16 cellular contexts compared by ENCODE assay signal in the genomic region with DNA sequence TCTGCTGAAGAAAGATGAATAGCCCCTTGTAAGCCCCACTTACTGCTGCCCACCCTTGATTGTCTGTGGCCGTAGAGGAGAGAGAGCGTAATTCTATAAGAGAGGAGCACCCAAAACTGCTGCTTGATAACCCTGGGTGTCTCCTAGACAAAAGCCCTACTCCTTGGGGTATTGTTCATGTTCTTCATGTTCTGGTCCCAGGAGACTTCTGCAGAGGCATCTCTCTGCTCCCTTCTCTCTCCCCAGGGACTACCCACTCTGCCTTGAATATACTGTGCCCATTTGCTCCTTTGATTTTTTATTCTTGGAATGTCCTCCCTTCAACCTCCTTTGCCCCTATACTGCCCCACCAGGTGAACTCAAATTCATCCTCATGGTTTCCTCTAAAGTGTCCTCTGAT.
A peak's percentile ranks its signal among the peaks of the same experiment; 100 is the strongest.
DNase-seq lines count a peak whose midpoint lies in the region; ATAC-seq and TF ChIP-seq lines count a peak whose summit lies in the region.
"Had no signal": no experiment of that assay in that cellular context is flagged by ENCODE, and none has a peak within 500 bp of the region (broad histone marks: within the 10 kb centered on the region; RNA-seq: fewer than 3 reads in every experiment).

No MANE protein-coding gene starts in this region.

- no peaks in the 10 kb centered on the region for H3K36me3 ChIP-seq in mesenchymal stem cell (ENCODE audit: control insufficient read depth in 1 of 2, insufficient read depth in 2 of 2, low read depth in 1 of 2, low read length in 2 of 2)
- no peaks in the 10 kb centered on the region for H3K36me3 ChIP-seq in WERI-Rb-1
- H3K36me3 ChIP-seq: HAP-1 had no signal

- no peak overlapping the region for H2BK5ac ChIP-seq in mesenchymal stem cell (ENCODE audit: low read depth, low read length, poor library complexity, severe bottlenecking)

- peaks cover 9 to 19% of the 10 kb centered on the region in 2 donors for H3K9me3 Mint-ChIP-seq in stimulated activated naive B cell treated with anti-CD40 and anti-IgM and Interleukin-4, amounts not matched to agents 10 μg/mL and 1 μg/mL and 100 μg/mL, for 72 hours
- 0 out of 2 replicates have a peak, but pooled peaks cover 3% of the 10 kb centered on the region for H3K9me3 Mint-ChIP-seq in WTC11

- no peak overlapping the region for H4K8ac ChIP-seq in mesenchymal stem cell (ENCODE audit: low read length)

- H3K4me3 ChIP-seq in NB4 (ENCODE audit: low read depth, low read length) (no peak overlapping the region), mesenchymal stem cell (ENCODE audit: insufficient read depth in 1 of 2, low read depth in 1 of 2, low read length in 2 of 2) (no peak overlapping the region), WERI-Rb-1 (ENCODE audit: low read depth, low read length) (no peak overlapping the region)
- H3K4me3 ChIP-seq: A549, HAP-1, K562 had no signal

- H2BK12ac ChIP-seq in mesenchymal stem cell (ENCODE audit: low read length in 2 of 2), result no peak overlapping the region

- peaks cover 37 to 44% of the 10 kb centered on the region in 2 donors for H3K4me1 Mint-ChIP-seq in stimulated activated naive B cell treated with anti-CD40 and anti-IgM and Interleukin-4, amounts not matched to agents 10 μg/mL and 1 μg/mL and 100 μg/mL, for 72 hours
- peaks cover 6% of the 10 kb centered on the region; the same call in 1 of the 2 replicates for H3K4me1 Mint-ChIP-seq in WTC11

- H3K9ac ChIP-seq in mesenchymal stem cell (ENCODE audit: low read length), result no peak overlapping the region

- DNase-seq in NB4 (ENCODE audit: low read depth), result peak; percentile 16
- DNase-seq in mesenchymal stem cell, result no peak
- no peak for DNase-seq in stimulated activated naive B cell treated with anti-CD40 and anti-IgM and Interleukin-4, amounts not matched to agents 10 μg/mL and 1 μg/mL and 100 μg/mL, for 72 hours
- DNase-seq in WERI-Rb-1, result no peak
- DNase-seq in WTC11 (ENCODE audit: low spot score), result no peak
- DNase-seq: CD8-positive, alpha-beta T cell; DMS79 treated with DMSO at 0.1 percent for 48 hours; EL; HFFc6 had no signal

- H3K36me3 Mint-ChIP-seq in stimulated activated naive B cell treated with anti-CD40 and anti-IgM and Interleukin-4, amounts not matched to agents 10 μg/mL and 1 μg/mL and 100 μg/mL, for 72 hours, result peaks cover 4 to 5% of the 10 kb centered on the region in 2 donors
- no peaks in the 10 kb centered on the region for H3K36me3 Mint-ChIP-seq in WTC11
- H3K36me3 Mint-ChIP-seq: CD14-positive monocyte; CD8-positive, alpha-beta T cell had no signal

- no peak for TF ChIP-seq CTCF in NB4 (IDR thresholded peaks at IDR 0.05; ENCODE audit: low read depth, low read length)
- no peak for TF ChIP-seq CTCF in VCaP (conservative IDR thresholded peaks at IDR 0.05)
- TF ChIP-seq CTCF in WERI-Rb-1 (IDR thresholded peaks at IDR 0.05; ENCODE audit: low read depth, low read length), result no peak
- no peak for TF ChIP-seq CTCF in WTC11 (IDR thresholded peaks at IDR 0.05)

- ATAC-seq in stimulated activated naive B cell treated with anti-CD40 and anti-IgM and Interleukin-4, amounts not matched to agents 10 μg/mL and 1 μg/mL and 100 μg/mL, for 72 hours (replicated peaks), result no peak
- ATAC-seq in GM19467 (IDR thresholded peaks at IDR 0.05; ENCODE audit: unreplicated experiment), result no peak
- ATAC-seq in HG03457 (IDR thresholded peaks at IDR 0.05; ENCODE audit: unreplicated experiment), result no peak
- no peak for ATAC-seq in WTC11
- ATAC-seq: A549; CD8-positive, alpha-beta T cell; K562 had no signal

- H3K9me3 ChIP-seq in mesenchymal stem cell (ENCODE audit: control insufficient read depth, low read length) (no peaks in the 10 kb centered on the region), WERI-Rb-1 (ENCODE audit: severe bottlenecking) (no peaks in the 10 kb centered on the region)
- H3K9me3 ChIP-seq: A549, HAP-1 had no signal

- peaks cover 0 to 4% of the 10 kb centered on the region in 2 donors for H3K27me3 Mint-ChIP-seq in stimulated activated naive B cell treated with anti-CD40 and anti-IgM and Interleukin-4, amounts not matched to agents 10 μg/mL and 1 μg/mL and 100 μg/mL, for 72 hours
- peaks cover 7% of the 10 kb centered on the region for H3K27me3 Mint-ChIP-seq in WTC11 (ENCODE audit: low read depth)

- no peak overlapping the region for H3K4ac ChIP-seq in mesenchymal stem cell (ENCODE audit: low read depth in 1 of 2, low read length in 2 of 2)

- H2BK15ac ChIP-seq in mesenchymal stem cell (ENCODE audit: low read depth, poor library complexity, severe bottlenecking), result no peak overlapping the region

- CTCF ChIA-PET in WTC11 (lab: Charles Lee), result no interaction called here

- H3K23ac ChIP-seq in mesenchymal stem cell (ENCODE audit: low read length in 2 of 2), result no peak overlapping the region

- no peak overlapping the region for H3K18ac ChIP-seq in mesenchymal stem cell (ENCODE audit: low read depth in 1 of 2, low read length in 2 of 2)

- no peak for TF ChIP-seq POLR2A in NB4 (IDR thresholded peaks at IDR 0.05; ENCODE audit: extremely low read depth, insufficient read length)

- H3K79me1 ChIP-seq in mesenchymal stem cell (replicated peaks; ENCODE audit: low read length, poor library complexity, severe bottlenecking), result no peaks in the 10 kb centered on the region

- H3K27ac ChIP-seq in VCaP, result peak overlapping the region; percentile 88
- H3K27ac ChIP-seq in mesenchymal stem cell (ENCODE audit: low read length, poor library complexity, severe bottlenecking), result no peak overlapping the region
- no peak overlapping the region for H3K27ac ChIP-seq in WERI-Rb-1
- H3K27ac ChIP-seq: A549 had no signal

- no peak overlapping the region for H2AFZ ChIP-seq in mesenchymal stem cell (ENCODE audit: low read depth, low read length)

- peaks cover 18% of the 10 kb centered on the region for H3K4me1 ChIP-seq in mesenchymal stem cell (ENCODE audit: control insufficient read depth, insufficient read depth, low read depth, low read length)
- H3K4me1 ChIP-seq: A549, HAP-1 had no signal

- H4K91ac ChIP-seq in mesenchymal stem cell (ENCODE audit: low read length), result no peak overlapping the region

- no peak overlapping the region for H2BK120ac ChIP-seq in mesenchymal stem cell (ENCODE audit: low read depth, low read length)

- peaks cover 0 to 18% of the 10 kb centered on the region in 2 experiments for H3K27me3 ChIP-seq in mesenchymal stem cell (ENCODE audit: control insufficient read depth in 1 of 2, insufficient read depth in 1 of 2, low read length in 2 of 2)
- H3K27me3 ChIP-seq in WERI-Rb-1 (ENCODE audit: insufficient read depth, low read depth, severe bottlenecking), result no peaks in the 10 kb centered on the region

- POLR2A ChIA-PET in WTC11 (lab: Charles Lee), result no interaction called here

- H3K14ac ChIP-seq in mesenchymal stem cell (ENCODE audit: low read length in 2 of 2), result no peak overlapping the region

- H3K27ac Mint-ChIP-seq in stimulated activated naive B cell treated with anti-CD40 and anti-IgM and Interleukin-4, amounts not matched to agents 10 μg/mL and 1 μg/mL and 100 μg/mL, for 72 hours, result peak overlapping the region; percentile 17
- H3K27ac Mint-ChIP-seq in WTC11, result no peak overlapping the region
- H3K27ac Mint-ChIP-seq: CD8-positive, alpha-beta T cell; HFFc6 had no signal

- 94% methylated on average over 2 of the region's 2 CpGs for WGBS in mesenchymal stem cell

- no peak overlapping the region for H3K4me2 ChIP-seq in mesenchymal stem cell (ENCODE audit: low read length, poor library complexity, severe bottlenecking)
- H3K4me2 ChIP-seq: A549 had no signal

- no peak overlapping the region for H3K4me3 Mint-ChIP-seq in stimulated activated naive B cell treated with anti-CD40 and anti-IgM and Interleukin-4, amounts not matched to agents 10 μg/mL and 1 μg/mL and 100 μg/mL, for 72 hours
- no peak overlapping the region for H3K4me3 Mint-ChIP-seq in WTC11
- H3K4me3 Mint-ChIP-seq: CD8-positive, alpha-beta T cell; HFFc6 had no signal

- H2AK5ac ChIP-seq in mesenchymal stem cell (ENCODE audit: low read length, severe bottlenecking), result peak overlapping the region; percentile 85

TF ChIP-seq in WTC11, 78 proteins besides CTCF, POLR2A, EP300 and RAD21 (continues in another document):
- TF ChIP-seq, protein P1, sequence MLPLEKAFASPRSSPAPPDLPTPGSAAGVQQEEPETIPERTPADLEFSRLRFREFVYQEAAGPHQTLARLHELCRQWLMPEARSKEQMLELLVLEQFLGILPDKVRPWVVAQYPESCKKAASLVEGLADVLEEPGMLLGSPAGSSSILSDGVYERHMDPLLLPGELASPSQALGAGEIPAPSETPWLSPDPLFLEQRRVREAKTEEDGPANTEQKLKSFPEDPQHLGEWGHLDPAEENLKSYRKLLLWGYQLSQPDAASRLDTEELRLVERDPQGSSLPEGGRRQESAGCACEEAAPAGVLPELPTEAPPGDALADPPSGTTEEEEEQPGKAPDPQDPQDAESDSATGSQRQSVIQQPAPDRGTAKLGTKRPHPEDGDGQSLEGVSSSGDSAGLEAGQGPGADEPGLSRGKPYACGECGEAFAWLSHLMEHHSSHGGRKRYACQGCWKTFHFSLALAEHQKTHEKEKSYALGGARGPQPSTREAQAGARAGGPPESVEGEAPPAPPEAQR (CRISPR knock-in tag; IDR thresholded peaks at IDR 0.05), result no peak
- TF ChIP-seq, protein P2, sequence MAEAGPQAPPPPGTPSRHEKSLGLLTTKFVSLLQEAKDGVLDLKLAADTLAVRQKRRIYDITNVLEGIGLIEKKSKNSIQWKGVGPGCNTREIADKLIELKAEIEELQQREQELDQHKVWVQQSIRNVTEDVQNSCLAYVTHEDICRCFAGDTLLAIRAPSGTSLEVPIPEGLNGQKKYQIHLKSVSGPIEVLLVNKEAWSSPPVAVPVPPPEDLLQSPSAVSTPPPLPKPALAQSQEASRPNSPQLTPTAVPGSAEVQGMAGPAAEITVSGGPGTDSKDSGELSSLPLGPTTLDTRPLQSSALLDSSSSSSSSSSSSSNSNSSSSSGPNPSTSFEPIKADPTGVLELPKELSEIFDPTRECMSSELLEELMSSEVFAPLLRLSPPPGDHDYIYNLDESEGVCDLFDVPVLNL (CRISPR knock-in tag; IDR thresholded peaks at IDR 0.05; ENCODE audit: borderline replicate concordance, low read depth), result no peak
- TF ChIP-seq NR3C1 (CRISPR knock-in tag; conservative IDR thresholded peaks at IDR 0.05; ENCODE audit: low read depth) (no peak), CREM (CRISPR knock-in tag; IDR thresholded peaks at IDR 0.05) (no peak)
- TF ChIP-seq, protein P3, sequence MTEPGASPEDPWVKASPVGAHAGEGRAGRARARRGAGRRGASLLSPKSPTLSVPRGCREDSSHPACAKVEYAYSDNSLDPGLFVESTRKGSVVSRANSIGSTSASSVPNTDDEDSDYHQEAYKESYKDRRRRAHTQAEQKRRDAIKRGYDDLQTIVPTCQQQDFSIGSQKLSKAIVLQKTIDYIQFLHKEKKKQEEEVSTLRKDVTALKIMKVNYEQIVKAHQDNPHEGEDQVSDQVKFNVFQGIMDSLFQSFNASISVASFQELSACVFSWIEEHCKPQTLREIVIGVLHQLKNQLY (CRISPR knock-in tag; IDR thresholded peaks at IDR 0.05), result no peak
